ENCODE assay signal across 25 cellular contexts in genomic region chr17:70259400-70259799, GRCh38.
DNase-seq lines count a peak whose midpoint lies in the region; ATAC-seq and TF ChIP-seq lines count a peak whose summit lies in the region.
"Had no signal": no experiment of that assay in that cellular context is flagged by ENCODE, and none has a peak within 500 bp of the region (broad histone marks: within the 10 kb centered on the region; RNA-seq: fewer than 3 reads in every experiment).

No MANE protein-coding gene starts in this region.

- H3K27ac Mint-ChIP-seq in neural progenitor cell = no peak overlapping the region
- H3K27ac Mint-ChIP-seq in chondrocyte (ENCODE audit: unreplicated experiment) = no peak overlapping the region
- H3K27ac Mint-ChIP-seq: CD14-positive monocyte; CD4-positive, CD25-positive, alpha-beta regulatory T cell; CD8-positive, alpha-beta memory T cell had no signal

- DNase-seq in colonic mucosa (no peak), mucosa of descending colon (peak in 1 of 3 donors; percentile 25), neural progenitor cell (ENCODE audit: low spot score) (no peak), chondrocyte (ENCODE audit: low spot score) (no peak), NCI-H2171 (lab: John Stamatoyannopoulos, UW) (no peak)
- DNase-seq in stimulated activated naive CD4-positive, alpha-beta T cell (lab: John Stamatoyannopoulos, UW) = no peak
- DNase-seq: 8988T; ACHN; BE2C; C1 segment of cervical spinal cord; CD4-positive, alpha-beta memory T cell; CD4-positive, CD25-positive, alpha-beta regulatory T cell; CD8-positive, alpha-beta memory T cell; COR-L47; DMS 273 treated with DMSO at 0.1 percent for 48 hours; DMS153; DMS53; DMS79; DND-41; EL; GDM1 had no signal

- intact Hi-C loops in colonic mucosa (cut with DNase I) (no loop called here), mucosa of descending colon (cut with DNase I, micrococcal nuclease) (no loop called here)

- TF ChIP-seq CTCF in colonic mucosa (IDR thresholded peaks at IDR 0.05) = no peak
- TF ChIP-seq CTCF in mucosa of descending colon (IDR thresholded peaks at IDR 0.05) = no peak
- no peak for TF ChIP-seq CTCF in neural progenitor cell (IDR thresholded peaks at IDR 0.05)
- no peak for TF ChIP-seq CTCF in chondrocyte (IDR thresholded peaks at IDR 0.05)

- H3K36me3 Mint-ChIP-seq in neural progenitor cell (no peaks in the 10 kb centered on the region), chondrocyte (ENCODE audit: low read depth) (no peaks in the 10 kb centered on the region)
- H3K36me3 Mint-ChIP-seq: CD14-positive monocyte; CD4-positive, alpha-beta memory T cell; CD4-positive, CD25-positive, alpha-beta regulatory T cell; CD8-positive, alpha-beta memory T cell had no signal

- no peaks in the 10 kb centered on the region for H3K27me3 ChIP-seq in colonic mucosa
- no peaks in the 10 kb centered on the region for H3K27me3 ChIP-seq in neural progenitor cell
- H3K27me3 ChIP-seq: BE2C, BLaER1 had no signal

- H3K27me3 Mint-ChIP-seq in neural progenitor cell (ENCODE audit: insufficient read depth, low read depth) = no peaks in the 10 kb centered on the region
- H3K27me3 Mint-ChIP-seq in chondrocyte (ENCODE audit: low read depth) = peaks cover 3% of the 10 kb centered on the region
- H3K27me3 Mint-ChIP-seq: CD4-positive, alpha-beta memory T cell; CD4-positive, CD25-positive, alpha-beta regulatory T cell; CD8-positive, alpha-beta memory T cell had no signal

- H3K9me3 Mint-ChIP-seq in neural progenitor cell (no peaks in the 10 kb centered on the region), chondrocyte (ENCODE audit: low read depth) (no peaks in the 10 kb centered on the region)

- H3K4me3 Mint-ChIP-seq in neural progenitor cell (no peak overlapping the region), chondrocyte (ENCODE audit: unreplicated experiment) (no peak overlapping the region)
- H3K4me3 Mint-ChIP-seq: CD14-positive monocyte; CD4-positive, alpha-beta memory T cell; CD4-positive, CD25-positive, alpha-beta regulatory T cell; CD8-positive, alpha-beta memory T cell had no signal

- H3K36me3 ChIP-seq in colonic mucosa (no peaks in the 10 kb centered on the region), mucosa of descending colon (ENCODE audit: low read depth) (no peaks in the 10 kb centered on the region), neural progenitor cell (no peaks in the 10 kb centered on the region)
- H3K36me3 ChIP-seq: BE2C, BLaER1 had no signal

- H3K4me3 ChIP-seq in colonic mucosa = no peak overlapping the region
- H3K4me3 ChIP-seq in mucosa of descending colon = no peak overlapping the region
- no peak overlapping the region for H3K4me3 ChIP-seq in neural progenitor cell
- H3K4me3 ChIP-seq: BLaER1, GM12878 had no signal

- ATAC-seq in mucosa of descending colon = peak; percentile 70
- no peak for ATAC-seq in HG02938 (IDR thresholded peaks at IDR 0.05; ENCODE audit: unreplicated experiment)
- ATAC-seq: GM12878 had no signal

- no peaks in the 10 kb centered on the region for H3K4me1 Mint-ChIP-seq in neural progenitor cell
- no peaks in the 10 kb centered on the region for H3K4me1 Mint-ChIP-seq in chondrocyte (ENCODE audit: low read depth)
- H3K4me1 Mint-ChIP-seq: CD14-positive monocyte; CD4-positive, alpha-beta memory T cell; CD4-positive, CD25-positive, alpha-beta regulatory T cell; CD8-positive, alpha-beta memory T cell had no signal

- H3K79me2 ChIP-seq in neural progenitor cell (ENCODE audit: low read depth) = no peaks in the 10 kb centered on the region

- H2AFZ ChIP-seq in neural progenitor cell (replicated peaks) = no peak overlapping the region

- H3K27ac ChIP-seq in colonic mucosa (peak overlapping the region; percentile 78), neural progenitor cell (no peak overlapping the region)
- H3K27ac ChIP-seq: BLaER1 had no signal

- H3F3A ChIP-seq in neural progenitor cell (ENCODE audit: low read depth) = no peaks in the 10 kb centered on the region

- no peaks in the 10 kb centered on the region for H3K4me1 ChIP-seq in colonic mucosa
- peaks cover 3% of the 10 kb centered on the region for H3K4me1 ChIP-seq in mucosa of descending colon (ENCODE audit: low read depth)
- H3K4me1 ChIP-seq in neural progenitor cell = peaks cover 13% of the 10 kb centered on the region
- H3K4me1 ChIP-seq: BE2C, BLaER1 had no signal

- H4K20me1 ChIP-seq in neural progenitor cell (ENCODE audit: low read depth) = no peaks in the 10 kb centered on the region
- H4K20me1 ChIP-seq: BLaER1 had no signal

- H3K9ac ChIP-seq in colonic mucosa (ENCODE audit: low read depth in 2 of 2, low read length in 2 of 2) = no peak overlapping the region
- no peak overlapping the region for H3K9ac ChIP-seq in neural progenitor cell
- H3K9ac ChIP-seq: BLaER1 had no signal

- peak overlapping the region; percentile 39 for H3K4me2 ChIP-seq in neural progenitor cell
- H3K4me2 ChIP-seq: BLaER1 had no signal

- H3K9me3 ChIP-seq in colonic mucosa (no peaks in the 10 kb centered on the region), mucosa of descending colon (no peaks in the 10 kb centered on the region), neural progenitor cell (ENCODE audit: low read depth) (no peaks in the 10 kb centered on the region)
- H3K9me3 ChIP-seq: BE2C, BLaER1 had no signal
